ENCODE assay signal across 8 cellular contexts in the genomic region with DNA sequence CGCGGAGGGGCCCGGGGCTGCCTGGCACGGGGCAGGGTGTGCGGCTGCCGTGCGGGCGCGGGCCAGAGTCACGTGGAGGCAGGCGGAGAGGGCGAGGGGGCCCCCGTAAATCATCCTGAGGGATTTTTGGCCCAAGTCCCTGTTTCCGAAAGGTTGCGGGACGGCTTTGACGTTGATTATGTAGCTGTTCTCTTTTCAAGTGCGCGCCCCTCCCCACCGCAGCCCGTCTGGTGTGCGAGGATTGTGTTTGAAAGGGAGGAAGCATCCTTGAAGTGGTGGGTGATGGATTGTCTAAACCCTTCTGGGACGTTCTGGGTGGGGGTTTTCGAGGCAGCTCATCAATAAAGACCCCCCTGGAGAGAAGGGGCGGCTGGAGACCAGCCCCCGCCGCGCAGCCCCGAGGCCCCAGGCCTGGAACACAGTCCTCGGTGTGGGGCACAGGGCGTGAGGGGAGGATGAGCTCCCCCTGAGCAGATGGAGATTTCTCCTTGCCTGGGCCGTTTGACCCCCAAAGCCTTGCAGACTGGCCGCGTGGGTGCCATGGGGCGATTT. TPM values are rescaled to one million over a fixed set of nuclear protein-coding genes. Genes with fewer than 3 reads are reported as not detected.
DNase-seq lines count a peak whose midpoint lies in the region; ATAC-seq and TF ChIP-seq lines count a peak whose summit lies in the region.

No MANE protein-coding gene starts in this region.

- H3K9me3 Mint-ChIP-seq in activated naive CD8-positive, alpha-beta T cell (ENCODE audit: low read depth), result no peaks in the 10 kb centered on the region
- no peaks in the 10 kb centered on the region for H3K9me3 Mint-ChIP-seq in activated naive CD8-positive, alpha-beta T cell treated with anti-CD3 and anti-CD28 coated beads, Interleukin-2, amount 50 U/mL, for 24 hours
- no peaks in the 10 kb centered on the region for H3K9me3 Mint-ChIP-seq in type B pancreatic cell

- H3K9ac ChIP-seq in mesendoderm (ENCODE audit: low read length), result peak overlapping the region; percentile 32

- no peak overlapping the region for H2AK5ac ChIP-seq in mesendoderm (ENCODE audit: low read length)

- H3K36me3 ChIP-seq in mesendoderm (ENCODE audit: control insufficient read depth, insufficient read depth, low read length), result no peaks in the 10 kb centered on the region

- TF ChIP-seq CTCF in type B pancreatic cell (conservative IDR thresholded peaks at IDR 0.05), result no peak

- no peak overlapping the region for H4K5ac ChIP-seq in mesendoderm (ENCODE audit: low read length)

- peak overlapping the region; percentile 72 for H3K4me2 ChIP-seq in mesendoderm (ENCODE audit: low read length)

- no peak overlapping the region for H3K56ac ChIP-seq in mesendoderm (ENCODE audit: low read length)

- DNase-seq in activated naive CD8-positive, alpha-beta T cell treated with anti-CD3 and anti-CD28 coated beads, Interleukin-2, amount 50 U/mL, for 24 hours, result no peak
- no peak for DNase-seq in caudate nucleus (lab: John Stamatoyannopoulos, UW)
- DNase-seq in mesendoderm, result peak; percentile 69
- peak; percentile 61 for DNase-seq in type B pancreatic cell (ENCODE audit: extremely low spot score, unreplicated experiment)
- no peak for DNase-seq in NCI-H146 (lab: John Stamatoyannopoulos, UW)
- no peak for DNase-seq in NCI-H82 treated with DMSO at 0.1 percent for 48 hours (lab: John Stamatoyannopoulos, UW; ENCODE audit: unreplicated experiment)

- H2BK15ac ChIP-seq in mesendoderm (replicated peaks; ENCODE audit: low read depth), result no peak overlapping the region

- no peak overlapping the region for H3K27ac Mint-ChIP-seq in activated naive CD8-positive, alpha-beta T cell
- H3K27ac Mint-ChIP-seq in activated naive CD8-positive, alpha-beta T cell treated with anti-CD3 and anti-CD28 coated beads, Interleukin-2, amount 50 U/mL, for 24 hours, result no peak overlapping the region
- no peak overlapping the region for H3K27ac Mint-ChIP-seq in type B pancreatic cell

- no peaks in the 10 kb centered on the region for H3K79me2 ChIP-seq in mesendoderm (ENCODE audit: control insufficient read depth, insufficient read depth, low read length)

- peaks cover 42% of the 10 kb centered on the region for H3K27me3 Mint-ChIP-seq in activated naive CD8-positive, alpha-beta T cell
- peaks cover 78% of the 10 kb centered on the region for H3K27me3 Mint-ChIP-seq in activated naive CD8-positive, alpha-beta T cell treated with anti-CD3 and anti-CD28 coated beads, Interleukin-2, amount 50 U/mL, for 24 hours
- H3K27me3 Mint-ChIP-seq in type B pancreatic cell, result peaks cover 88% of the 10 kb centered on the region

- no peak overlapping the region for H2BK120ac ChIP-seq in mesendoderm (ENCODE audit: low read depth, low read length)

- no peak overlapping the region for H3K18ac ChIP-seq in mesendoderm (ENCODE audit: low read length)

- peaks cover 79% of the 10 kb centered on the region for H3K27me3 ChIP-seq in mesendoderm (ENCODE audit: insufficient read depth, low read length, poor library complexity)

- H3K4me1 ChIP-seq in mesendoderm (ENCODE audit: control insufficient read depth, low read depth, low read length), result no peaks in the 10 kb centered on the region

- H3K23ac ChIP-seq in mesendoderm (ENCODE audit: low read length), result no peak overlapping the region

- H3K36me3 Mint-ChIP-seq in activated naive CD8-positive, alpha-beta T cell, result peaks cover 2% of the 10 kb centered on the region
- H3K36me3 Mint-ChIP-seq in activated naive CD8-positive, alpha-beta T cell treated with anti-CD3 and anti-CD28 coated beads, Interleukin-2, amount 50 U/mL, for 24 hours (ENCODE audit: low read depth), result no peaks in the 10 kb centered on the region
- no peaks in the 10 kb centered on the region for H3K36me3 Mint-ChIP-seq in type B pancreatic cell

- H2BK5ac ChIP-seq in mesendoderm (ENCODE audit: low read length), result no peak overlapping the region

- peaks cover 37% of the 10 kb centered on the region for H3K4me1 Mint-ChIP-seq in activated naive CD8-positive, alpha-beta T cell (ENCODE audit: low read depth)
- peaks cover 29% of the 10 kb centered on the region for H3K4me1 Mint-ChIP-seq in activated naive CD8-positive, alpha-beta T cell treated with anti-CD3 and anti-CD28 coated beads, Interleukin-2, amount 50 U/mL, for 24 hours
- peaks cover 12% of the 10 kb centered on the region for H3K4me1 Mint-ChIP-seq in type B pancreatic cell (ENCODE audit: unreplicated experiment)

- H3K27ac ChIP-seq in caudate nucleus (ENCODE audit: low read depth, low read length) (peak overlapping the region; percentile 62), mesendoderm (ENCODE audit: low read depth, low read length) (no peak overlapping the region)

- H3K79me1 ChIP-seq in mesendoderm (ENCODE audit: low read length), result no peaks in the 10 kb centered on the region

- no peak overlapping the region for H3K4me3 ChIP-seq in mesendoderm (ENCODE audit: low read length)

- H3K4ac ChIP-seq in mesendoderm (ENCODE audit: low read depth, low read length), result no peak overlapping the region

- no peak for ATAC-seq in activated naive CD8-positive, alpha-beta T cell treated with anti-CD3 and anti-CD28 coated beads, Interleukin-2, amount 50 U/mL, for 24 hours
- no peak for ATAC-seq in GM19035 (IDR thresholded peaks at IDR 0.05; ENCODE audit: unreplicated experiment)

- WGBS in mesendoderm (ENCODE audit: extremely low coverage, insufficient coverage, low lambda C conversion rate), result no CpG with 5 or more reads among the region's 35 CpGs

- H3K4me3 Mint-ChIP-seq in activated naive CD8-positive, alpha-beta T cell, result peak overlapping the region; percentile 59
- no peak overlapping the region for H3K4me3 Mint-ChIP-seq in activated naive CD8-positive, alpha-beta T cell treated with anti-CD3 and anti-CD28 coated beads, Interleukin-2, amount 50 U/mL, for 24 hours
- peak overlapping the region; percentile 57 for H3K4me3 Mint-ChIP-seq in type B pancreatic cell

- no peak overlapping the region for H4K8ac ChIP-seq in mesendoderm (ENCODE audit: low read depth, low read length)

RNA-seq across cellular contexts. Expression of gene FOXF2, which starts 7.0 kb away (rescaled TPM):
- polyA plus RNA-seq in mesendoderm (2013, experiment 1 of 2), result 0.17 TPM
- 0.13 TPM for polyA plus RNA-seq in mesendoderm (2013, experiment 2 of 2)
- total RNA-seq in type B pancreatic cell (ENCODE audit: low replicate concordance), result 2.1 and 8.1 TPM in 2 replicates

Comparison
In these comparisons a context has a peak if more than half of its experiments do, and no peak if none do; other contexts are left out.
1. DNase-seq: peak in mesendoderm (single experiment) and type B pancreatic cell (single experiment); none in activated naive CD8-positive, alpha-beta T cell treated with anti-CD3 and anti-CD28 coated beads, Interleukin-2, amount 50 U/mL, for 24 hours (single experiment), caudate nucleus (0 of 61), NCI-H146 (single experiment) and NCI-H82 treated with DMSO at 0.1 percent for 48 hours (single experiment).